In the genomic region with DNA sequence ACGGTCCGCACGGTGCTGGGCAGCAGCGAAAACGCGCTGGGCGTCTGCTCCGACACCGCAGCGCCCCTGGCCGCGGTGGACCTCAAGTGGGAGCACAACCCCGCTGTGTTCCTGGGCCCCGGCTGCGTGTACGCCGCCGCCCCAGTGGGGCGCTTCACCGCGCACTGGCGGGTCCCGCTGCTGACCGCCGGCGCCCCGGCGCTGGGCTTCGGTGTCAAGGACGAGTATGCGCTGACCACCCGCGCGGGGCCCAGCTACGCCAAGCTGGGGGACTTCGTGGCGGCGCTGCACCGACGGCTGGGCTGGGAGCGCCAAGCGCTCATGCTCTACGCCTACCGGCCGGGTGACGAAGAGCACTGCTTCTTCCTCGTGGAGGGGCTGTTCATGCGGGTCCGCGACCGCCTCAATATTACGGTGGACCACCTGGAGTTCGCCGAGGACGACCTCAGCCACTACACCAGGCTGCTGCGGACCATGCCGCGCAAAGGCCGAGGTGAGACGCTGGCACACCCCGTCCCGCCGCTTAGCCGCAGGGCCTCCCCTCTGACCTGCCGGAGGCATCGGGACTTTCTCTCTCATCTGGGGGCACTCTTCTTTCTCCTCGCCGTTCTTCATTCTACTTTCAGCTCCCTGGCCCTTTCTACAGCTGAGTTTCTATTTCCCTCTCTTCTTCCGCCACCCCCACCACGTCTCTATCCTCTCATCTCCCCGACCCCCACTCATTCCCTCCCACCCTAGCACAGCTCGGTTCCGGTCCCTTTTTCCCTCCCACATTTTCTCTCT, we compare ENCODE assay signal across 6 cellular contexts. TPM values are rescaled to one million over a fixed set of nuclear protein-coding genes. Genes with fewer than 3 reads are reported as not detected.
DNase-seq lines count a peak whose midpoint lies in the region; ATAC-seq lines count a peak whose summit lies in the region.

No MANE protein-coding gene starts in this region.

- no peaks in the 10 kb centered on the region for H3K9me3 Mint-ChIP-seq in activated naive CD4-positive, alpha-beta T cell treated with anti-CD3 and anti-CD28 coated beads, Interleukin-2, amount 10 ng/mL, durations not matched to agents 7 days and 5 days
- H3K9me3 Mint-ChIP-seq in memory B cell = no peaks in the 10 kb centered on the region

- peak overlapping the region; percentile 78 for H3K4me3 Mint-ChIP-seq in activated naive CD4-positive, alpha-beta T cell treated with anti-CD3 and anti-CD28 coated beads, Interleukin-2, amount 10 ng/mL, durations not matched to agents 7 days and 5 days
- peak overlapping the region; percentile 87 for H3K4me3 Mint-ChIP-seq in memory B cell

- no peaks in the 10 kb centered on the region for H3K36me3 ChIP-seq in H7 (replicated peaks; ENCODE audit: control insufficient read depth, insufficient read depth, low read length)

- peak; percentile 69 for ATAC-seq in memory B cell (ENCODE audit: low read depth)

- H3K27me3 Mint-ChIP-seq in activated naive CD4-positive, alpha-beta T cell treated with anti-CD3 and anti-CD28 coated beads, Interleukin-2, amount 10 ng/mL, durations not matched to agents 7 days and 5 days = peaks cover 73% of the 10 kb centered on the region
- H3K27me3 Mint-ChIP-seq in memory B cell = peaks cover 37% of the 10 kb centered on the region

- no peaks in the 10 kb centered on the region for H3K36me3 Mint-ChIP-seq in activated naive CD4-positive, alpha-beta T cell treated with anti-CD3 and anti-CD28 coated beads, Interleukin-2, amount 10 ng/mL, durations not matched to agents 7 days and 5 days
- H3K36me3 Mint-ChIP-seq in memory B cell = no peaks in the 10 kb centered on the region

- CTCF ChIA-PET in activated naive CD4-positive, alpha-beta T cell treated with anti-CD3 and anti-CD28 coated beads, Interleukin-2, amount 10 ng/mL, durations not matched to agents 7 days and 5 days (lab: Charles Lee) = interaction anchor here (0.7 to 1.8 kb wide), 7 partner anchors 11 to 308 kb away, joined by 3 to 4 read pairs (median 3); no protein-coding TSS in a partner anchor

- no peak overlapping the region for H3K27ac Mint-ChIP-seq in activated naive CD4-positive, alpha-beta T cell treated with anti-CD3 and anti-CD28 coated beads, Interleukin-2, amount 10 ng/mL, durations not matched to agents 7 days and 5 days
- H3K27ac Mint-ChIP-seq in memory B cell = peak overlapping the region; percentile 2

- peaks cover 24% of the 10 kb centered on the region for H3K4me1 Mint-ChIP-seq in activated naive CD4-positive, alpha-beta T cell treated with anti-CD3 and anti-CD28 coated beads, Interleukin-2, amount 10 ng/mL, durations not matched to agents 7 days and 5 days
- H3K4me1 Mint-ChIP-seq in memory B cell = peaks cover 22% of the 10 kb centered on the region

- peak overlapping the region; percentile 79 for H3K4me3 ChIP-seq in H7 (ENCODE audit: insufficient read depth, low read depth, low read length)

- DNase-seq in H7 (peak; percentile 82), memory B cell (ENCODE audit: low spot score in 2 of 2) (peak; percentile 26 to 55), Kasumi-1 (lab: John Stamatoyannopoulos, UW) (no peak), NCI-H774 (lab: John Stamatoyannopoulos, UW) (no peak), SHP77 treated with DMSO at 0.1 percent for 48 hours (lab: John Stamatoyannopoulos, UW) (no peak)
- peak; percentile 49 for DNase-seq in activated naive CD4-positive, alpha-beta T cell treated with anti-CD3 and anti-CD28 coated beads, Interleukin-2, amount 10 ng/mL, durations not matched to agents 7 days and 5 days

- H3K27me3 ChIP-seq in H7 (ENCODE audit: control insufficient read depth, insufficient read depth, low read length) = peaks cover 30% of the 10 kb centered on the region

RNA-seq across cellular contexts. Expression of gene NPR1, which starts 1.0 kb away (rescaled TPM):
- 8.7 and 10.7 TPM in 2 replicates for total RNA-seq in H7 (2014; rRNA removed; shearing (Covaris generic))

RNA-seq across cellular contexts. Expression of gene ILF2, which starts 8.7 kb away (rescaled TPM):
- 624 and 716 TPM in 2 replicates for total RNA-seq in H7 (2014; rRNA removed; shearing (Covaris generic))

RNA-seq across cellular contexts. Expression of gene SNAPIN, which starts 21.0 kb away (rescaled TPM):
- total RNA-seq in H7 (2014; rRNA removed; shearing (Covaris generic)) = 48.3 and 48.5 TPM in 2 replicates

RNA-seq across cellular contexts. Expression of gene CHTOP, which starts 45.7 kb away (rescaled TPM):
- 63.8 and 67.0 TPM in 2 replicates for total RNA-seq in H7 (2014; rRNA removed; shearing (Covaris generic))

RNA-seq across cellular contexts. Expression of gene INTS3, which starts 48.3 kb away (rescaled TPM):
- total RNA-seq in H7 (2014; rRNA removed; shearing (Covaris generic)) = 58.3 and 66.6 TPM in 2 replicates

Comparison
In these comparisons a context has a peak if more than half of its experiments do, and no peak if none do; other contexts are left out.
1. DNase-seq: peak in H7 (single experiment), activated naive CD4-positive, alpha-beta T cell treated with anti-CD3 and anti-CD28 coated beads, Interleukin-2, amount 10 ng/mL, durations not matched to agents 7 days and 5 days (single experiment) and memory B cell (2 of 2); none in Kasumi-1 (0 of 2), NCI-H774 (single experiment) and SHP77 treated with DMSO at 0.1 percent for 48 hours (single experiment).